26 cellular contexts compared by ENCODE assay signal in the genomic region with DNA sequence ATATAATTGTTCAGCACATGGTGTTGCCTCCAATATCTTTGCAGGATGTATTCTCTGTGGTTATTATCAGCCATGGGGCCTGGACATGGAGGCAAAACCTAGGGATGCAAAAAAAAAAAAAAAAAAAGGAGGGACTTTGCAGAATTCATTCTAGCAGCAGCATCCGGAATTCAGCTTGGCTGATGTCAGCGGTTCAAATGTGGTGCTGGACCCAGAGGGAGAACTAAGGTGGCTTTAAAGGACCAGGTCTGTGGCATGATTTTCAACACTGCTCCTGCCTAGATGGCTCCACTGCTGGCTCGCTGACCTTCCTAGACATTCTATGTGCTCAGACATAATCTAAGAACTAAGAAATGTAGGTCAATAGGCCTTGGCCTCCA.
"Had no signal": no experiment of that assay in that cellular context is flagged by ENCODE, and none has a peak within 500 bp of the region (broad histone marks: within the 10 kb centered on the region; RNA-seq: fewer than 3 reads in every experiment).

No MANE protein-coding gene starts in this region.

- DNase-seq: activated CD4-positive, alpha-beta T cell treated with anti-CD3 and anti-CD28 coated beads for 36 hours; activated CD4-positive, CD25-positive, alpha-beta regulatory T cell; activated CD8-positive, alpha-beta memory T cell treated with anti-CD3 and anti-CD28 coated beads, Interleukin-2, amount 50 U/mL, for 4 hours; activated CD8-positive, alpha-beta T cell treated with anti-CD3 and anti-CD28 coated beads for 36 hours; activated gamma-delta T cell treated with Interleukin-2 at 50 U/mL for 16 hours; activated naive CD4-positive, alpha-beta T cell treated with anti-CD3 and anti-CD28 coated beads, Interleukin-2, amount 10 ng/mL, durations not matched to agents 7 days and 5 days; activated naive CD8-positive, alpha-beta T cell treated with anti-CD3 and anti-CD28 coated beads for 36 hours; activated T-cell treated with anti-CD3 and anti-CD28 coated beads, Interleukin-2, amount 50 U/mL, for 72 hours; central memory CD4-positive, alpha-beta T cell; MM.1S; NCI-H1694 treated with DMSO at 0.1 percent for 48 hours; NCI-H2029 treated with DMSO at 0.1 percent for 48 hours; NCI-H2171; NCI-H510A; NCI-H526 treated with DMSO at 0.1 percent for 48 hours; PC-3; SHP77; T-cell; T-helper 2 cell; T1000 had no signal

- H3K4me2 ChIP-seq: KMS-11 had no signal

- H3K9ac ChIP-seq: KMS-11 had no signal

- H3K4me3 Mint-ChIP-seq: activated CD4-positive, alpha-beta T cell treated with anti-CD3 and anti-CD28 coated beads for 36 hours; activated CD8-positive, alpha-beta T cell treated with anti-CD3 and anti-CD28 coated beads for 36 hours; activated naive CD4-positive, alpha-beta T cell treated with anti-CD3 and anti-CD28 coated beads, Interleukin-2, amount 10 ng/mL, durations not matched to agents 7 days and 5 days; activated naive CD8-positive, alpha-beta T cell treated with anti-CD3 and anti-CD28 coated beads for 36 hours; activated T-cell treated with anti-CD3 and anti-CD28 coated beads, Interleukin-2, amount 50 U/mL, for 72 hours; T-cell had no signal

- H3K4me1 Mint-ChIP-seq: activated CD4-positive, alpha-beta T cell treated with anti-CD3 and anti-CD28 coated beads for 36 hours; activated naive CD4-positive, alpha-beta T cell treated with anti-CD3 and anti-CD28 coated beads, Interleukin-2, amount 10 ng/mL, durations not matched to agents 7 days and 5 days; activated naive CD8-positive, alpha-beta T cell treated with anti-CD3 and anti-CD28 coated beads for 36 hours; T-cell had no signal

- H3K27ac Mint-ChIP-seq: activated CD4-positive, alpha-beta T cell treated with anti-CD3 and anti-CD28 coated beads for 36 hours; activated CD8-positive, alpha-beta T cell treated with anti-CD3 and anti-CD28 coated beads for 36 hours; activated naive CD4-positive, alpha-beta T cell treated with anti-CD3 and anti-CD28 coated beads, Interleukin-2, amount 10 ng/mL, durations not matched to agents 7 days and 5 days; activated naive CD8-positive, alpha-beta T cell treated with anti-CD3 and anti-CD28 coated beads for 36 hours; activated T-cell treated with anti-CD3 and anti-CD28 coated beads, Interleukin-2, amount 50 U/mL, for 72 hours; activated T-helper 2 cell treated with anti-CD3 and anti-CD28 coated beads, Interferon-gamma antibody, Interleukin-2, Interleukin-4, amounts not matched to agents 10 μg/mL and 5 μg/mL and 100 μg/mL, durations not matched to agents 14 hours and 24 hours and 36 hours; T-cell had no signal

- H3K9me3 Mint-ChIP-seq: activated CD8-positive, alpha-beta T cell treated with anti-CD3 and anti-CD28 coated beads for 36 hours; activated naive CD4-positive, alpha-beta T cell treated with anti-CD3 and anti-CD28 coated beads, Interleukin-2, amount 10 ng/mL, durations not matched to agents 7 days and 5 days; activated naive CD8-positive, alpha-beta T cell treated with anti-CD3 and anti-CD28 coated beads for 36 hours; activated T-cell treated with anti-CD3 and anti-CD28 coated beads, Interleukin-2, amount 50 U/mL, for 72 hours; activated T-helper 2 cell treated with anti-CD3 and anti-CD28 coated beads, Interferon-gamma antibody, Interleukin-2, Interleukin-4, amounts not matched to agents 10 μg/mL and 5 μg/mL and 100 μg/mL, durations not matched to agents 14 hours and 24 hours and 36 hours; T-cell had no signal

- H3K9me3 ChIP-seq: SJSA1 had no signal

- H3K27me3 ChIP-seq: SJSA1 had no signal

- H3K27ac ChIP-seq: KMS-11, SJSA1 had no signal

- H3K4me1 ChIP-seq: SJSA1 had no signal

- H3K36me3 ChIP-seq: SJSA1 had no signal

- H3K27me3 Mint-ChIP-seq: activated naive CD4-positive, alpha-beta T cell treated with anti-CD3 and anti-CD28 coated beads, Interleukin-2, amount 10 ng/mL, durations not matched to agents 7 days and 5 days; activated naive CD8-positive, alpha-beta T cell treated with anti-CD3 and anti-CD28 coated beads for 36 hours had no signal

- FAIRE-seq: bronchial epithelial cell, RCC 7860, TTC549 had no signal

- H3K4me3 ChIP-seq: SJSA1 had no signal

- H3K36me3 Mint-ChIP-seq: activated naive CD4-positive, alpha-beta T cell treated with anti-CD3 and anti-CD28 coated beads, Interleukin-2, amount 10 ng/mL, durations not matched to agents 7 days and 5 days; activated naive CD8-positive, alpha-beta T cell treated with anti-CD3 and anti-CD28 coated beads for 36 hours; T-cell had no signal

- ATAC-seq: activated CD4-positive, alpha-beta T cell treated with anti-CD3 and anti-CD28 coated beads for 36 hours; activated CD8-positive, alpha-beta T cell treated with anti-CD3 and anti-CD28 coated beads for 36 hours; activated T-cell treated with anti-CD3 and anti-CD28 coated beads, Interleukin-2, amount 50 U/mL, for 72 hours; PC-3; T-cell had no signal
